Comparison of ENCODE assay signal across 8 cellular contexts in the genomic region with DNA sequence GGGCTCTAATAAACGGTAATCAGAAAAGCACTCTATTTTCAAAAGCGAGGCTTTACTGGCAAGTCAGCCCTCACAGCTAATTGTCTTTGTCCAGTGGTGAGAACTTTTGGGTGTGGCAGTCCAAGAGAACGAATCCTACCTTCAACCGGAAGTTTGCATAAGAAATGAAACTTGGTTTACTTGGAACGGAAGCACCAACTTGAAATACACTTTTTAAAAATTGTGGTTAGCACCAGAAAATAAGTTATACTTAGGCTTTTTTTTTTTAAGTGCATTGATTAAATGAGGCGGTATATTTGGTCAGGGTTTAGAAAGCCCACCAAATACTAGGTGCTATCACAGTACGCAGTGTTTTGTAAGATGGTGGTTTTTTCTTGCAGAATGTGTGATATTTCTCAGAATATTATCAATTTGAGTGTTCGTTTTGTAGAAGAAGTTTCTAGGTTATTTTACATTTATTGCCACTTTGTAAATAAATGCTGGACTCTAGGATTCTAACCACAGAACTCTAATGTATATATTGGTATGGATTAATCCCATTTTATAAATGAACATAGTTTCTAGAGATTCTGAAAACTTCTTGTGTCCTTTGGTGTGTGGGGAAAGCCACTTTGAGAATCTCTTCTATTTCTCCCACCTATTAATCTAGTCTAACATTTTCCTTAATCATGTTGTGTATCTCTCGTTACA. TPM values are rescaled to one million over a fixed set of nuclear protein-coding genes. Genes with fewer than 3 reads are reported as not detected.
DNase-seq lines count a peak whose midpoint lies in the region; ATAC-seq, FAIRE-seq and TF ChIP-seq lines count a peak whose summit lies in the region.

No MANE protein-coding gene starts in this region.

- TF ChIP-seq CTCF in AG09309 (IDR thresholded peaks at IDR 0.05; ENCODE audit: control insufficient read depth, insufficient read depth, low read depth, low read length, missing control alignments), result no peak

- no peak for ATAC-seq in naive thymus-derived CD8-positive, alpha-beta T cell
- ATAC-seq in GM21367 (IDR thresholded peaks at IDR 0.05; ENCODE audit: unreplicated experiment), result no peak

- H3K9me3 Mint-ChIP-seq in naive thymus-derived CD8-positive, alpha-beta T cell, result peaks cover 0 to 4% (median 0%) of the 10 kb centered on the region in 9 donors

- WGBS in ectodermal cell, 2 experiments, result 24 to 26% methylated on average over 8 to 9 of the region's 9 CpGs

- DNase-seq in AG09309 (ENCODE audit: low read depth), result no peak
- no peak for DNase-seq in GM19239 (ENCODE audit: insufficient read length, low spot score)
- peak; percentile 31 for DNase-seq in SIG-M5 (lab: John Stamatoyannopoulos, UW)
- DNase-seq in naive thymus-derived CD8-positive, alpha-beta T cell, result peak in 4 of 10 donors; percentile 25 to 64 (median 60)
- no peak for DNase-seq in 8988T
- DNase-seq in G401 (ENCODE audit: low spot score), result no peak

- H3K9me3 ChIP-seq in ectodermal cell (ENCODE audit: control insufficient read depth, low read length), result no peaks in the 10 kb centered on the region

- peaks cover 24 to 66% (median 55%) of the 10 kb centered on the region in 4 donors for H3K4me1 Mint-ChIP-seq in naive thymus-derived CD8-positive, alpha-beta T cell

- peaks cover 17 to 35% (median 25%) of the 10 kb centered on the region in 3 donors for H3K36me3 Mint-ChIP-seq in naive thymus-derived CD8-positive, alpha-beta T cell

- H3K27me3 Mint-ChIP-seq in naive thymus-derived CD8-positive, alpha-beta T cell, result no peaks in the 10 kb centered on the region

- FAIRE-seq in GM19239 (lab: Jason Lieb, UNC), result peak; percentile 80

- in situ Hi-C loops in G401 (cut with HindIII; ENCODE audit: low sequenced_read_pairs), result no loop called here

- H3K27ac ChIP-seq in ectodermal cell (ENCODE audit: insufficient read depth, low read depth, low read length, poor library complexity, severe bottlenecking), result no peak overlapping the region

- peak overlapping the region; percentile 84 to 98 (median 96) for H3K4me3 Mint-ChIP-seq in naive thymus-derived CD8-positive, alpha-beta T cell

- H3K36me3 ChIP-seq in ectodermal cell (ENCODE audit: control insufficient read depth, insufficient read depth, low read length), result peaks cover 8% of the 10 kb centered on the region

- H3K4me3 ChIP-seq in AG09309 (ENCODE audit: control insufficient read depth, low read depth, low read length) (peak overlapping the region; percentile 68), ectodermal cell (ENCODE audit: insufficient read depth, low read depth, low read length) (peak overlapping the region; percentile 83)

- H3K27ac Mint-ChIP-seq in naive thymus-derived CD8-positive, alpha-beta T cell, result peak overlapping the region; percentile 92 to 100 (median 96)

- POLR2A ChIA-PET in naive thymus-derived CD8-positive, alpha-beta T cell (lab: Charles Lee), result interaction anchor here (0.7 to 9.6 kb wide), 21 partner anchors 7 to 1989 kb away, joined by 3 to 244 read pairs (median 14); partner anchors contain the start of genes MYL12B and TGIF1

- peaks cover 6% of the 10 kb centered on the region for H3K4me1 ChIP-seq in ectodermal cell (ENCODE audit: control insufficient read depth, insufficient read depth, low read length)

- H3K27me3 ChIP-seq in ectodermal cell (ENCODE audit: control insufficient read depth, insufficient read depth, low read length, poor library complexity, severe bottlenecking), result no peaks in the 10 kb centered on the region

RNA-seq across cellular contexts. Expression of gene MYL12A, which starts 1.2 kb away (rescaled TPM):
- 220 TPM for polyA plus RNA-seq in ectodermal cell (2013, experiment 1 of 4)
- polyA plus RNA-seq in ectodermal cell (2013, experiment 2 of 4), result 247 TPM
- polyA plus RNA-seq in ectodermal cell (2013, experiment 3 of 4), result 212 TPM
- polyA plus RNA-seq in ectodermal cell (2013, experiment 4 of 4), result 232 TPM
- total RNA-seq in naive thymus-derived CD8-positive, alpha-beta T cell, result 100 to 1,000 TPM; 432 to 443 TPM
- polyA plus RNA-seq in naive thymus-derived CD8-positive, alpha-beta T cell, result 1,000 to 10,000 TPM; 2,292 to 2,558 (median 2,421) TPM
- total RNA-seq in G401 (2014; rRNA removed; shearing (Covaris generic)), result 1,097 and 1,243 TPM in 2 replicates

RNA-seq across cellular contexts. Expression of gene MYL12B, which starts 13.1 kb away (rescaled TPM):
- polyA plus RNA-seq in ectodermal cell (2013, experiment 1 of 4), result 124 TPM
- polyA plus RNA-seq in ectodermal cell (2013, experiment 2 of 4), result 123 TPM
- polyA plus RNA-seq in ectodermal cell (2013, experiment 3 of 4), result 137 TPM
- polyA plus RNA-seq in ectodermal cell (2013, experiment 4 of 4), result 159 TPM
- total RNA-seq in naive thymus-derived CD8-positive, alpha-beta T cell, result 100 to 1,000 TPM; 184 to 194 TPM
- polyA plus RNA-seq in naive thymus-derived CD8-positive, alpha-beta T cell, result 100 to 1,000 TPM; 828 to 956 (median 830) TPM
- total RNA-seq in G401 (2014; rRNA removed; shearing (Covaris generic)), result 803 and 820 TPM in 2 replicates

RNA-seq across cellular contexts. Expression of gene MYOM1, which starts 29.0 kb away (rescaled TPM):
- polyA plus RNA-seq in ectodermal cell (2013, experiment 1 of 4), result 0.78 TPM
- 1.2 TPM for polyA plus RNA-seq in ectodermal cell (2013, experiment 2 of 4)
- 0.59 TPM for polyA plus RNA-seq in ectodermal cell (2013, experiment 3 of 4)
- polyA plus RNA-seq in ectodermal cell (2013, experiment 4 of 4), result 0.77 TPM
- 1 to 10 TPM; 5.5 to 5.6 TPM for total RNA-seq in naive thymus-derived CD8-positive, alpha-beta T cell
- 1 to 10 TPM in 1 of 3 donors, under 1 TPM in 2; 0.52 to 1.5 (median 0.88) TPM for polyA plus RNA-seq in naive thymus-derived CD8-positive, alpha-beta T cell
- 0.06 and 0.17 TPM in 2 replicates for total RNA-seq in G401 (2014; rRNA removed; shearing (Covaris generic))
